Comparison of ENCODE assay signal across 20 cellular contexts in genomic region chr10:15188629-15189028, GRCh38. TPM values are rescaled to one million over a fixed set of nuclear protein-coding genes. Genes with fewer than 3 reads are reported as not detected.
DNase-seq lines count a peak whose midpoint lies in the region; ATAC-seq and TF ChIP-seq lines count a peak whose summit lies in the region.
"Had no signal": no experiment of that assay in that cellular context is flagged by ENCODE, and none has a peak within 500 bp of the region (broad histone marks: within the 10 kb centered on the region; RNA-seq: fewer than 3 reads in every experiment).

No MANE protein-coding gene starts in this region.

- TF ChIP-seq CTCF in osteocyte (IDR thresholded peaks at IDR 0.05), result no peak

- peaks cover 38% of the 10 kb centered on the region for H3K4me1 Mint-ChIP-seq in activated CD4-positive, alpha-beta memory T cell treated with anti-CD3 and anti-CD28 coated beads, Interleukin-2, amount 10 ng/mL, durations not matched to agents 7 days and 5 days
- peaks cover 25% of the 10 kb centered on the region for H3K4me1 Mint-ChIP-seq in activated naive CD8-positive, alpha-beta T cell treated with anti-CD3 and anti-CD28 coated beads for 36 hours
- peaks cover 42% of the 10 kb centered on the region for H3K4me1 Mint-ChIP-seq in stimulated activated naive CD8-positive, alpha-beta T cell treated with anti-CD3 and anti-CD28 coated beads, Interleukin-15, Interleukin-2, amounts not matched to agents 100 ng/mL and 50 ng/mL, for 24 hours (ENCODE audit: low read depth)
- H3K4me1 Mint-ChIP-seq in osteocyte (ENCODE audit: unreplicated experiment), result peaks cover 5% of the 10 kb centered on the region

- no peak overlapping the region for H3K4me3 Mint-ChIP-seq in activated CD4-positive, alpha-beta memory T cell treated with anti-CD3 and anti-CD28 coated beads, Interleukin-2, amount 10 ng/mL, durations not matched to agents 7 days and 5 days
- no peak overlapping the region for H3K4me3 Mint-ChIP-seq in activated naive CD8-positive, alpha-beta T cell treated with anti-CD3 and anti-CD28 coated beads for 36 hours
- H3K4me3 Mint-ChIP-seq in stimulated activated naive CD8-positive, alpha-beta T cell treated with anti-CD3 and anti-CD28 coated beads, Interleukin-15, Interleukin-2, amounts not matched to agents 100 ng/mL and 50 ng/mL, for 24 hours, result peak overlapping the region; percentile 35
- no peak overlapping the region for H3K4me3 Mint-ChIP-seq in osteocyte (ENCODE audit: unreplicated experiment)

- no peaks in the 10 kb centered on the region for H3K27me3 ChIP-seq in HAP-1 (ENCODE audit: low read depth)
- H3K27me3 ChIP-seq: brain microvascular endothelial cell, tibial artery had no signal

- DNase-seq in activated T-cell treated with anti-CD3 and anti-CD28 coated beads for 48 hours (ENCODE audit: low read depth) (peak; percentile 19), activated T-cell treated with anti-CD3 and anti-CD28 coated beads for 4 hours (no peak), osteocyte (ENCODE audit: extremely low spot score, unreplicated experiment) (no peak), HAP-1 (ENCODE audit: low spot score in 2 of 2) (no peak)
- peak; percentile 26 for DNase-seq in activated CD4-positive, alpha-beta memory T cell treated with anti-CD3 and anti-CD28 coated beads, Interleukin-2, amount 10 ng/mL, durations not matched to agents 7 days and 5 days
- peak; percentile 54 for DNase-seq in activated naive CD8-positive, alpha-beta T cell treated with anti-CD3 and anti-CD28 coated beads for 36 hours
- DNase-seq: brain microvascular endothelial cell, cortex of kidney, DMS153, hippocampal formation, mammary epithelial cell, naive B cell, NCI-H526 treated with DMSO at 0.1 percent for 48 hours, SHP77, tibial artery had no signal

- no peaks in the 10 kb centered on the region for H3K9me3 ChIP-seq in HAP-1
- H3K9me3 ChIP-seq: A549, tibial artery had no signal

- H3K36me3 ChIP-seq in HAP-1 (replicated peaks), result no peaks in the 10 kb centered on the region
- H3K36me3 ChIP-seq: BLaER1 treated with 17β-estradiol and CSF1 and Interleukin-3, amounts not matched to agents 10 nM and 100 nM; brain microvascular endothelial cell; tibial artery had no signal

- ATAC-seq in HG02798 (IDR thresholded peaks at IDR 0.05; ENCODE audit: poor library complexity, unreplicated experiment), result no peak
- ATAC-seq: A549 had no signal

- H3K4me1 ChIP-seq in HAP-1, result no peaks in the 10 kb centered on the region
- H3K4me1 ChIP-seq: A549, parathyroid adenoma, tibial artery had no signal

- H3K27me3 Mint-ChIP-seq in activated CD4-positive, alpha-beta memory T cell treated with anti-CD3 and anti-CD28 coated beads, Interleukin-2, amount 10 ng/mL, durations not matched to agents 7 days and 5 days, result no peaks in the 10 kb centered on the region
- no peaks in the 10 kb centered on the region for H3K27me3 Mint-ChIP-seq in activated naive CD8-positive, alpha-beta T cell treated with anti-CD3 and anti-CD28 coated beads for 36 hours
- H3K27me3 Mint-ChIP-seq in stimulated activated naive CD8-positive, alpha-beta T cell treated with anti-CD3 and anti-CD28 coated beads, Interleukin-15, Interleukin-2, amounts not matched to agents 100 ng/mL and 50 ng/mL, for 24 hours, result no peaks in the 10 kb centered on the region
- no peaks in the 10 kb centered on the region for H3K27me3 Mint-ChIP-seq in osteocyte (ENCODE audit: unreplicated experiment)

- in situ Hi-C loops in HAP-1 (cut with MboI; ENCODE audit: low sequenced_read_pairs), result no loop called here

- peak overlapping the region; percentile 75 for H3K27ac Mint-ChIP-seq in activated CD4-positive, alpha-beta memory T cell treated with anti-CD3 and anti-CD28 coated beads, Interleukin-2, amount 10 ng/mL, durations not matched to agents 7 days and 5 days
- H3K27ac Mint-ChIP-seq in activated naive CD8-positive, alpha-beta T cell treated with anti-CD3 and anti-CD28 coated beads for 36 hours, result peak overlapping the region; percentile 80
- H3K27ac Mint-ChIP-seq in stimulated activated naive CD8-positive, alpha-beta T cell treated with anti-CD3 and anti-CD28 coated beads, Interleukin-15, Interleukin-2, amounts not matched to agents 100 ng/mL and 50 ng/mL, for 24 hours, result peak overlapping the region; percentile 64
- no peak overlapping the region for H3K27ac Mint-ChIP-seq in osteocyte (ENCODE audit: unreplicated experiment)

- no peaks in the 10 kb centered on the region for H3K9me3 Mint-ChIP-seq in activated CD4-positive, alpha-beta memory T cell treated with anti-CD3 and anti-CD28 coated beads, Interleukin-2, amount 10 ng/mL, durations not matched to agents 7 days and 5 days
- H3K9me3 Mint-ChIP-seq in activated naive CD8-positive, alpha-beta T cell treated with anti-CD3 and anti-CD28 coated beads for 36 hours, result peaks cover 5% of the 10 kb centered on the region
- no peaks in the 10 kb centered on the region for H3K9me3 Mint-ChIP-seq in stimulated activated naive CD8-positive, alpha-beta T cell treated with anti-CD3 and anti-CD28 coated beads, Interleukin-15, Interleukin-2, amounts not matched to agents 100 ng/mL and 50 ng/mL, for 24 hours
- no peaks in the 10 kb centered on the region for H3K9me3 Mint-ChIP-seq in osteocyte (ENCODE audit: unreplicated experiment)
- H3K9me3 Mint-ChIP-seq: naive B cell had no signal

- POLR2A ChIA-PET in activated CD4-positive, alpha-beta memory T cell treated with anti-CD3 and anti-CD28 coated beads, Interleukin-2, amount 10 ng/mL, durations not matched to agents 7 days and 5 days (lab: Charles Lee), result interaction anchor here (0.9 to 2.8 kb wide), 4 partner anchors 12 to 21 kb away, joined by 3 to 14 read pairs (median 3); partner anchors contain the start of gene NMT2

- H3K4me3 ChIP-seq in HAP-1, result no peak overlapping the region
- H3K4me3 ChIP-seq: A549; BLaER1 treated with 17β-estradiol and CSF1 and Interleukin-3, amounts not matched to agents 10 nM and 100 nM; tibial artery had no signal

- H3K36me3 Mint-ChIP-seq in activated CD4-positive, alpha-beta memory T cell treated with anti-CD3 and anti-CD28 coated beads, Interleukin-2, amount 10 ng/mL, durations not matched to agents 7 days and 5 days (ENCODE audit: low read depth), result peaks cover 8% of the 10 kb centered on the region
- H3K36me3 Mint-ChIP-seq in activated naive CD8-positive, alpha-beta T cell treated with anti-CD3 and anti-CD28 coated beads for 36 hours, result peaks cover 4% of the 10 kb centered on the region
- H3K36me3 Mint-ChIP-seq in stimulated activated naive CD8-positive, alpha-beta T cell treated with anti-CD3 and anti-CD28 coated beads, Interleukin-15, Interleukin-2, amounts not matched to agents 100 ng/mL and 50 ng/mL, for 24 hours (ENCODE audit: low read depth), result no peaks in the 10 kb centered on the region
- no peaks in the 10 kb centered on the region for H3K36me3 Mint-ChIP-seq in osteocyte (ENCODE audit: unreplicated experiment)
- H3K36me3 Mint-ChIP-seq: naive B cell had no signal

- CTCF ChIA-PET in activated CD4-positive, alpha-beta memory T cell treated with anti-CD3 and anti-CD28 coated beads, Interleukin-2, amount 10 ng/mL, durations not matched to agents 7 days and 5 days (lab: Charles Lee), result no interaction called here

RNA-seq across cellular contexts. Expression of gene NMT2, which starts 20.1 kb away (rescaled TPM):
- total RNA-seq in activated CD4-positive, alpha-beta memory T cell treated with anti-CD3 and anti-CD28 coated beads, Interleukin-2, amount 10 ng/mL, durations not matched to agents 7 days and 5 days, result 10 to 100 TPM; 45.1 to 45.5 TPM
- 10 to 100 TPM; 11.3 to 11.7 TPM for total RNA-seq in activated naive CD8-positive, alpha-beta T cell treated with anti-CD3 and anti-CD28 coated beads for 36 hours
- total RNA-seq in osteocyte, result 15.0 and 17.4 TPM in 2 replicates

Comparison
In these comparisons a context has a peak if more than half of its experiments do, and no peak if none do; other contexts are left out.
1. DNase-seq: peak in activated T-cell treated with anti-CD3 and anti-CD28 coated beads for 48 hours (single experiment), activated CD4-positive, alpha-beta memory T cell treated with anti-CD3 and anti-CD28 coated beads, Interleukin-2, amount 10 ng/mL, durations not matched to agents 7 days and 5 days (single experiment) and activated naive CD8-positive, alpha-beta T cell treated with anti-CD3 and anti-CD28 coated beads for 36 hours (single experiment); none in activated T-cell treated with anti-CD3 and anti-CD28 coated beads for 4 hours (single experiment), osteocyte (single experiment) and HAP-1 (0 of 2).